Comparison of ENCODE assay signal across 9 cellular contexts in the genomic region with DNA sequence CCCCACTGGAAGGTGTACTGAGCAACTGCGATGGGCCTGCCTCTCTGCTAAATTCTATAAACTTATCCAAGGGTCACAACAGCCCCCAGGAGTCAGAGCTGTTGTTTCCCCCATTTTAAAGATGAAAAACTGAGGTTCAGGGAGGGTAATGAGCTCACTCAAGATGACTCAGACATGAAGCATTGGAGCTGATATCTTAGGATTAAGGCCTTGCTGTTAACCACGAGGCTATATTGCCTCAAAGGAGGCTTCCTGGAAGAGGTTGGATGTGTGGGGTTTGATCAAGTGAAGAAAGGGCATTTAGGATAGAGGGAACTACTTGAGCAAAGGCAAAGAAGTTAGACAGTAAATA. TPM values are rescaled to one million over a fixed set of nuclear protein-coding genes. Genes with fewer than 3 reads are reported as not detected.
DNase-seq lines count a peak whose midpoint lies in the region; ATAC-seq and TF ChIP-seq lines count a peak whose summit lies in the region.
"Had no signal": no experiment of that assay in that cellular context is flagged by ENCODE, and none has a peak within 500 bp of the region (broad histone marks: within the 10 kb centered on the region; RNA-seq: fewer than 3 reads in every experiment).

No MANE protein-coding gene starts in this region.

- WGBS in esophagus muscularis mucosa: 77% methylated on average over 2 of the region's 2 CpGs

- no peaks in the 10 kb centered on the region for H3K27me3 ChIP-seq in esophagus muscularis mucosa

- no peaks in the 10 kb centered on the region for H3K9me3 Mint-ChIP-seq in T-helper 1 cell treated with Interleukin-12 subunit alpha and Interleukin-12 subunit beta and Interleukin-4 antibody, amounts not matched to agents 30 μg/mL and 1 μg/mL, for 36 hours
- no peaks in the 10 kb centered on the region for H3K9me3 Mint-ChIP-seq in stimulated activated memory B cell treated with anti-CD40 and anti-IgM and Interleukin-4, amounts not matched to agents 10 μg/mL and 1 μg/mL and 100 μg/mL, for 72 hours

- no peak overlapping the region for H3K4me3 ChIP-seq in esophagus muscularis mucosa

- ATAC-seq in stimulated activated memory B cell treated with anti-CD40 and anti-IgM and Interleukin-4, amounts not matched to agents 10 μg/mL and 1 μg/mL and 100 μg/mL, for 72 hours: no peak
- ATAC-seq in HG03139 (IDR thresholded peaks at IDR 0.05; ENCODE audit: unreplicated experiment): no peak

- peaks cover 13% of the 10 kb centered on the region for H3K36me3 Mint-ChIP-seq in T-helper 1 cell treated with Interleukin-12 subunit alpha and Interleukin-12 subunit beta and Interleukin-4 antibody, amounts not matched to agents 30 μg/mL and 1 μg/mL, for 36 hours (ENCODE audit: low read depth)
- peaks cover 4% of the 10 kb centered on the region for H3K36me3 Mint-ChIP-seq in stimulated activated memory B cell treated with anti-CD40 and anti-IgM and Interleukin-4, amounts not matched to agents 10 μg/mL and 1 μg/mL and 100 μg/mL, for 72 hours

- no peak for DNase-seq in T-helper 1 cell
- no peak for DNase-seq in RWPE1 (ENCODE audit: low spot score)
- DNase-seq in esophagus muscularis mucosa (ENCODE audit: extremely low spot score): no peak
- DNase-seq in NCI-H146 (lab: John Stamatoyannopoulos, UW): no peak
- no peak for DNase-seq in DMS114 treated with DMSO at 0.1 percent for 48 hours (lab: John Stamatoyannopoulos, UW; ENCODE audit: unreplicated experiment)

- H3K27me3 Mint-ChIP-seq in T-helper 1 cell treated with Interleukin-12 subunit alpha and Interleukin-12 subunit beta and Interleukin-4 antibody, amounts not matched to agents 30 μg/mL and 1 μg/mL, for 36 hours (ENCODE audit: low read depth): peaks cover 11% of the 10 kb centered on the region
- H3K27me3 Mint-ChIP-seq in stimulated activated memory B cell treated with anti-CD40 and anti-IgM and Interleukin-4, amounts not matched to agents 10 μg/mL and 1 μg/mL and 100 μg/mL, for 72 hours: no peaks in the 10 kb centered on the region

- no peak for TF ChIP-seq POLR2A in esophagus muscularis mucosa (IDR thresholded peaks at IDR 0.05; ENCODE audit: low read depth)

- no peaks in the 10 kb centered on the region for H3K9me3 ChIP-seq in esophagus muscularis mucosa

- H3K4me1 Mint-ChIP-seq in T-helper 1 cell treated with Interleukin-12 subunit alpha and Interleukin-12 subunit beta and Interleukin-4 antibody, amounts not matched to agents 30 μg/mL and 1 μg/mL, for 36 hours (ENCODE audit: low read depth): peaks cover 37% of the 10 kb centered on the region
- H3K4me1 Mint-ChIP-seq in stimulated activated memory B cell treated with anti-CD40 and anti-IgM and Interleukin-4, amounts not matched to agents 10 μg/mL and 1 μg/mL and 100 μg/mL, for 72 hours: peaks cover 52% of the 10 kb centered on the region

- peak overlapping the region; percentile 90 for H3K27ac Mint-ChIP-seq in T-helper 1 cell treated with Interleukin-12 subunit alpha and Interleukin-12 subunit beta and Interleukin-4 antibody, amounts not matched to agents 30 μg/mL and 1 μg/mL, for 36 hours
- peak overlapping the region; percentile 62 for H3K27ac Mint-ChIP-seq in stimulated activated memory B cell treated with anti-CD40 and anti-IgM and Interleukin-4, amounts not matched to agents 10 μg/mL and 1 μg/mL and 100 μg/mL, for 72 hours

- H3K27ac ChIP-seq in RWPE1: peak overlapping the region; percentile 74
- peak overlapping the region in 3 of 4 donors; percentile 1 to 46 (median 40) for H3K27ac ChIP-seq in esophagus muscularis mucosa (replicated peaks in 1 of 4)
- H3K27ac ChIP-seq: 22Rv1 had no signal

- POLR2A ChIA-PET in RWPE1 (lab: Yijun Ruan, JAX; ENCODE audit: low non-redundant PET): no interaction called here

- no peak for TF ChIP-seq EP300 in esophagus muscularis mucosa (IDR thresholded peaks at IDR 0.05)

- H3K4me1 ChIP-seq in esophagus muscularis mucosa: peaks cover 63 to 77% (median 74%) of the 10 kb centered on the region in 4 donors

- no peak for TF ChIP-seq CTCF in RWPE1 (conservative IDR thresholded peaks at IDR 0.05; ENCODE audit: low read depth)
- TF ChIP-seq CTCF in esophagus muscularis mucosa (IDR thresholded peaks at IDR 0.05): no peak

- peaks cover 0 to 7% (median 2%) of the 10 kb centered on the region in 4 donors for H3K36me3 ChIP-seq in esophagus muscularis mucosa

- intact Hi-C loops in esophagus muscularis mucosa (cut with DNase I): no loop called here

- CTCF ChIA-PET in RWPE1 (lab: Yijun Ruan, JAX): interaction anchor here (0.6 to 1.0 kb wide), 2 partner anchors 22 to 27 kb away, joined by 3 read pairs; no protein-coding TSS in a partner anchor

- peak overlapping the region; percentile 9 for H3K4me3 Mint-ChIP-seq in T-helper 1 cell treated with Interleukin-12 subunit alpha and Interleukin-12 subunit beta and Interleukin-4 antibody, amounts not matched to agents 30 μg/mL and 1 μg/mL, for 36 hours
- no peak overlapping the region for H3K4me3 Mint-ChIP-seq in stimulated activated memory B cell treated with anti-CD40 and anti-IgM and Interleukin-4, amounts not matched to agents 10 μg/mL and 1 μg/mL and 100 μg/mL, for 72 hours

RNA-seq across cellular contexts. Expression of gene LDLRAP1, which starts 6.7 kb away (rescaled TPM):
- total RNA-seq in esophagus muscularis mucosa: 10 to 100 TPM; 12.6 to 21.2 (median 16.3) TPM
